30 cellular contexts compared by ENCODE assay signal in the genomic region with DNA sequence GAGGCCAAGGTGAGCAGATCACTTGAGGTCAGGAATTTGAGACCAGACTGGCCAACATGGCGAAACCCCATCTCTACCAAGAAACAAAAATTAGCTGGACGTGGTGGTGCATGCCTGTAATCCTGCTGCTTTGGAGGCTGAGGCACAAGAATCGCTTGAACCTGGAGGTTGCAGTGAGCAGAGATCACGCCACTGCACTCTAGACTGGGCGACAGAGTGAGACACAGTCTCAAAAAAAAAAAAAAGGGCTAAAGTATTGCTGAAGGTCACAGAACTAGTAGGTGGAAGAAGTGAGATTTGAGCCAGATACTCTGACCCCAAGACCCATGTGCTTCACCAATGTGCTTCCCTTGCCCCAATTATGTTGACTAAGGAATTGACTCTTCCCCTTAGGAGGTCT.
"Had no signal": no experiment of that assay in that cellular context is flagged by ENCODE, and none has a peak within 500 bp of the region (broad histone marks: within the 10 kb centered on the region; RNA-seq: fewer than 3 reads in every experiment).

No MANE protein-coding gene starts in this region.

- H3K27ac ChIP-seq: neural progenitor cell, pancreas, prostate gland, right atrium auricular region, skin epidermis, spleen, suprapubic skin, testis, tibial artery, transverse colon, upper lobe of right lung, uterus had no signal

- H2AFZ ChIP-seq: neural progenitor cell had no signal

- H3K27me3 ChIP-seq: neural progenitor cell, pancreas, right atrium auricular region, suprapubic skin, testis, uterus had no signal

- H3K9me3 Mint-ChIP-seq: naive B cell; natural killer cell; nephron; neural progenitor cell; stimulated activated memory B cell treated with anti-CD40 and anti-IgM and Interleukin-4, amounts not matched to agents 10 μg/mL and 1 μg/mL and 100 μg/mL, for 72 hours; stimulated activated naive CD8-positive, alpha-beta T cell treated with anti-CD3 and anti-CD28 coated beads, Interleukin-15, amount 100 ng/mL, for 72 hours; type B pancreatic cell had no signal

- DNase-seq: naive B cell; natural killer cell; occipital lobe; pancreas; retina; spleen; stimulated activated CD4-positive, alpha-beta T cell treated with anti-CD3 and anti-CD28 coated beads, Interleukin-12 subunit alpha, Interleukin-12 subunit beta, amount 100 ng/mL, for 4 hours; stimulated activated CD4-positive, alpha-beta T cell treated with anti-CD3 and anti-CD28 coated beads, Interleukin-1b, Interleukin-23, amount 100 ng/mL, for 48 hours; stimulated activated CD4-positive, alpha-beta T cell treated with anti-CD3 and anti-CD28 coated beads, Interleukin-4, amount 100 ng/mL, for 1 hour; stimulated activated CD4-positive, alpha-beta T cell treated with anti-CD3 and anti-CD28 coated beads, Interleukin-4, amount 100 ng/mL, for 4 hours; stimulated activated CD8-positive, alpha-beta memory T cell treated with anti-CD3 and anti-CD28 coated beads, Interleukin-4, amount 100 ng/mL, for 48 hours; stimulated activated naive CD4-positive, alpha-beta T cell; stimulated activated naive CD8-positive, alpha-beta T cell treated with anti-CD3 and anti-CD28 coated beads, Interleukin-15, amount 100 ng/mL, for 72 hours; stimulated activated naive CD8-positive, alpha-beta T cell treated with anti-CD3 and anti-CD28 coated beads, Interleukin-15, Interleukin-2, amounts not matched to agents 100 U/mL and 50 U/mL, for 24 hours; substantia nigra; testis; tibial artery; transverse colon; upper lobe of right lung; uterus had no signal

- H3K4me1 Mint-ChIP-seq: naive B cell; natural killer cell; nephron; neural progenitor cell; stimulated activated memory B cell treated with anti-CD40 and anti-IgM and Interleukin-4, amounts not matched to agents 10 μg/mL and 1 μg/mL and 100 μg/mL, for 72 hours; stimulated activated naive CD8-positive, alpha-beta T cell treated with anti-CD3 and anti-CD28 coated beads, Interleukin-15, amount 100 ng/mL, for 72 hours had no signal

- ATAC-seq: natural killer cell; pancreas; sciatic nerve; stimulated activated memory B cell treated with anti-CD40 and anti-IgM and Interleukin-4, amounts not matched to agents 10 μg/mL and 1 μg/mL and 100 μg/mL, for 72 hours; stimulated activated naive CD8-positive, alpha-beta T cell treated with anti-CD3 and anti-CD28 coated beads, Interleukin-15, amount 100 ng/mL, for 72 hours; stimulated activated naive CD8-positive, alpha-beta T cell treated with anti-CD3 and anti-CD28 coated beads, Interleukin-15, Interleukin-2, amounts not matched to agents 100 U/mL and 50 U/mL, for 24 hours had no signal

- H3K36me3 Mint-ChIP-seq: naive B cell; natural killer cell; neural progenitor cell; stimulated activated memory B cell treated with anti-CD40 and anti-IgM and Interleukin-4, amounts not matched to agents 10 μg/mL and 1 μg/mL and 100 μg/mL, for 72 hours; type B pancreatic cell had no signal

- FAIRE-seq: pancreas had no signal

- H3K4me1 ChIP-seq: neural progenitor cell, prostate gland, right atrium auricular region, spleen, testis, tibial artery, transverse colon, upper lobe of right lung, uterus had no signal

- H3K4me3 Mint-ChIP-seq: naive B cell; natural killer cell; nephron; neural progenitor cell; stimulated activated memory B cell treated with anti-CD40 and anti-IgM and Interleukin-4, amounts not matched to agents 10 μg/mL and 1 μg/mL and 100 μg/mL, for 72 hours; stimulated activated naive CD8-positive, alpha-beta T cell treated with anti-CD3 and anti-CD28 coated beads, Interleukin-15, amount 100 ng/mL, for 72 hours; type B pancreatic cell had no signal

- H3K9ac ChIP-seq: neural progenitor cell had no signal

- H3K4me3 ChIP-seq: neural progenitor cell, pancreas, prostate gland, right atrium auricular region, skin epidermis, smooth muscle cell, spleen, suprapubic skin, testis, tibial artery, transverse colon, upper lobe of right lung, uterus had no signal

- H3K4me2 ChIP-seq: neural progenitor cell, smooth muscle cell had no signal

- H3K36me3 ChIP-seq: neural progenitor cell, pancreas, prostate gland, right atrium auricular region, spleen, suprapubic skin, tibial artery, transverse colon, upper lobe of right lung, uterus had no signal

- H3K9me3 ChIP-seq: pancreas, prostate gland, suprapubic skin, testis, transverse colon, upper lobe of right lung, uterus had no signal

- H3K27ac Mint-ChIP-seq: naive B cell; natural killer cell; nephron; neural progenitor cell; stimulated activated memory B cell treated with anti-CD40 and anti-IgM and Interleukin-4, amounts not matched to agents 10 μg/mL and 1 μg/mL and 100 μg/mL, for 72 hours; stimulated activated naive CD8-positive, alpha-beta T cell treated with anti-CD3 and anti-CD28 coated beads, Interleukin-15, amount 100 ng/mL, for 72 hours; type B pancreatic cell had no signal
